35 cellular contexts compared by ENCODE assay signal in genomic region chr5:85476617-85477016, GRCh38.
DNase-seq lines count a peak whose midpoint lies in the region; ATAC-seq, FAIRE-seq and TF ChIP-seq lines count a peak whose summit lies in the region.
"Had no signal": no experiment of that assay in that cellular context is flagged by ENCODE, and none has a peak within 500 bp of the region (broad histone marks: within the 10 kb centered on the region; RNA-seq: fewer than 3 reads in every experiment).

No MANE protein-coding gene starts in this region.

- no peak overlapping the region for H3K27ac ChIP-seq in liver (ENCODE audit: low read depth in 1 of 2, low read length in 2 of 2)
- H3K27ac ChIP-seq in HepG2 (ENCODE audit: extremely low read length, insufficient read depth, low read length), result no peak overlapping the region
- H3K27ac ChIP-seq: 22Rv1; A549; BLaER1; BLaER1 treated with 17β-estradiol and CSF1 and Interleukin-3, amounts not matched to agents 10 nM and 100 nM; C4-2B had no signal

- no peak overlapping the region for H2AFZ ChIP-seq in HepG2 (ENCODE audit: low read length)

- no peak overlapping the region for H3K4me3 Mint-ChIP-seq in progenitor cell of endocrine pancreas (ENCODE audit: low read depth)
- H3K4me3 Mint-ChIP-seq: B cell; CD14-positive monocyte; CD4-positive, alpha-beta memory T cell; CD4-positive, alpha-beta T cell; CD8-positive, alpha-beta memory T cell; CD8-positive, alpha-beta T cell had no signal

- H3K9me3 ChIP-seq in liver (ENCODE audit: control insufficient read depth in 4 of 4, low read length in 3 of 4) (no peaks in the 10 kb centered on the region), HepG2 (ENCODE audit: low read length) (peaks cover 68% of the 10 kb centered on the region)
- H3K9me3 ChIP-seq: A549; BE2C; BLaER1; BLaER1 treated with 17β-estradiol and CSF1 and Interleukin-3, amounts not matched to agents 10 nM and 100 nM had no signal

- H3K27me3 Mint-ChIP-seq in progenitor cell of endocrine pancreas, result no peaks in the 10 kb centered on the region
- H3K27me3 Mint-ChIP-seq: B cell; CD4-positive, alpha-beta memory T cell; CD4-positive, alpha-beta T cell; CD4-positive, CD25-positive, alpha-beta regulatory T cell; CD8-positive, alpha-beta memory T cell had no signal

- intact Hi-C loops in HepG2 (cut with micrococcal nuclease; ENCODE audit: unreplicated experiment), result no loop called here

- no peak for TF ChIP-seq EP300 in HepG2 (IDR thresholded peaks at IDR 0.05; ENCODE audit: low read depth in 2 of 2, low read length in 2 of 2)
- TF ChIP-seq EP300 in HepG2 (CRISPR knock-in tag; IDR thresholded peaks at IDR 0.05; ENCODE audit: borderline replicate concordance), result no peak

- H3K4me3 ChIP-seq in liver (ENCODE audit: low read depth in 1 of 3, low read length in 3 of 3) (no peak overlapping the region), HepG2 (replicated peaks in 1 of 3; ENCODE audit: insufficient read depth in 1 of 3, low read depth in 2 of 3, low read length in 3 of 3) (no peak overlapping the region)
- H3K4me3 ChIP-seq: A549; BLaER1; BLaER1 treated with 17β-estradiol and CSF1 and Interleukin-3, amounts not matched to agents 10 nM and 100 nM had no signal

- BruUV-seq in HepG2 (replicated peaks; lab: Mats Ljungman, UMichigan), result no TSS peak

- DNase-seq in HepG2 (ENCODE audit: low spot score) (no peak), left lobe of liver (ENCODE audit: low spot score) (no peak), progenitor cell of endocrine pancreas (ENCODE audit: low spot score, unreplicated experiment) (no peak), hippocampal formation (lab: John Stamatoyannopoulos, UW) (no peak), glomerular visceral epithelial cell (ENCODE audit: extremely low spot score) (no peak)
- DNase-seq: 8988T; ACHN; AML-193; BE2C; C1 segment of cervical spinal cord; Caco-2; Calu3; CD4-positive, alpha-beta memory T cell; CD4-positive, alpha-beta T cell; CD4-positive, CD25-positive, alpha-beta regulatory T cell; CD8-positive, alpha-beta memory T cell; CD8-positive, alpha-beta T cell; COR-L47; DMS 273 treated with DMSO at 0.1 percent for 48 hours; DMS153; DMS53; DMS79; DMS79 treated with DMSO at 0.1 percent for 48 hours; DND-41; EL had no signal

- H3K27me3 ChIP-seq in liver (ENCODE audit: control insufficient read depth in 4 of 4, insufficient read depth in 4 of 4, low read length in 3 of 4), result no peaks in the 10 kb centered on the region
- no peaks in the 10 kb centered on the region for H3K27me3 ChIP-seq in HepG2 (ENCODE audit: control insufficient read depth in 1 of 2, insufficient read depth in 2 of 2, low read length in 2 of 2)
- H3K27me3 ChIP-seq: BE2C; BLaER1; BLaER1 treated with 17β-estradiol and CSF1 and Interleukin-3, amounts not matched to agents 10 nM and 100 nM had no signal

- H3K4me2 ChIP-seq in HepG2 (ENCODE audit: low read depth, low read length), result no peak overlapping the region
- H3K4me2 ChIP-seq: A549; BLaER1; BLaER1 treated with 17β-estradiol and CSF1 and Interleukin-3, amounts not matched to agents 10 nM and 100 nM had no signal

- H3K36me3 Mint-ChIP-seq in progenitor cell of endocrine pancreas (ENCODE audit: insufficient read depth), result no peaks in the 10 kb centered on the region
- H3K36me3 Mint-ChIP-seq: CD14-positive monocyte; CD4-positive, alpha-beta memory T cell; CD4-positive, CD25-positive, alpha-beta regulatory T cell; CD8-positive, alpha-beta memory T cell; CD8-positive, alpha-beta T cell had no signal

- H3K4me1 ChIP-seq in liver (ENCODE audit: control insufficient read depth in 4 of 4, insufficient read depth in 4 of 4, low read length in 3 of 4), result no peaks in the 10 kb centered on the region
- no peaks in the 10 kb centered on the region for H3K4me1 ChIP-seq in HepG2 (ENCODE audit: insufficient read depth, low read length)
- H3K4me1 ChIP-seq: A549; BE2C; BLaER1; BLaER1 treated with 17β-estradiol and CSF1 and Interleukin-3, amounts not matched to agents 10 nM and 100 nM; Caco-2 had no signal

- FAIRE-seq in HepG2 (lab: Jason Lieb, UNC), result no peak
- FAIRE-seq: A204.1, A549, D721Med had no signal

- TF ChIP-seq RAD21 in liver (IDR thresholded peaks at IDR 0.05) (no peak), HepG2 (CRISPR knock-in tag; IDR thresholded peaks at IDR 0.05) (no peak)

- ATAC-seq in HepG2 (no peak), left lobe of liver (peak; percentile 48)
- ATAC-seq: A549; CD8-positive, alpha-beta T cell had no signal

- no peak for TF ChIP-seq POLR2A in HepG2 (IDR thresholded peaks at IDR 0.05; ENCODE audit: insufficient read depth in 1 of 2, low read depth in 2 of 2, low read length in 2 of 2)

- H4K20me1 ChIP-seq in HepG2 (ENCODE audit: insufficient read depth, low read length), result no peaks in the 10 kb centered on the region
- H4K20me1 ChIP-seq: BLaER1; BLaER1 treated with 17β-estradiol and CSF1 and Interleukin-3, amounts not matched to agents 10 nM and 100 nM had no signal

- POLR2A ChIA-PET in HepG2 (lab: Yijun Ruan, JAX), result no interaction called here

- H3K27ac Mint-ChIP-seq in progenitor cell of endocrine pancreas, result peak overlapping the region; percentile 78
- H3K27ac Mint-ChIP-seq: B cell; CD14-positive monocyte; CD4-positive, alpha-beta memory T cell; CD4-positive, alpha-beta T cell; CD4-positive, CD25-positive, alpha-beta regulatory T cell; CD8-positive, alpha-beta memory T cell; CD8-positive, alpha-beta T cell had no signal

- H3K9ac ChIP-seq in liver (ENCODE audit: low read depth in 1 of 2, low read length in 2 of 2), result no peak overlapping the region
- no peak overlapping the region for H3K9ac ChIP-seq in HepG2 (ENCODE audit: insufficient read depth, low read depth, low read length)
- H3K9ac ChIP-seq: BLaER1; BLaER1 treated with 17β-estradiol and CSF1 and Interleukin-3, amounts not matched to agents 10 nM and 100 nM had no signal

- H3K36me3 ChIP-seq in liver (ENCODE audit: control insufficient read depth in 4 of 4, insufficient read depth in 3 of 4, low read depth in 1 of 4, low read length in 3 of 4) (no peaks in the 10 kb centered on the region), HepG2 (replicated peaks in 1 of 2; ENCODE audit: control insufficient read depth in 1 of 2, insufficient read depth in 2 of 2, low read length in 2 of 2) (no peaks in the 10 kb centered on the region)
- H3K36me3 ChIP-seq: BE2C; BLaER1; BLaER1 treated with 17β-estradiol and CSF1 and Interleukin-3, amounts not matched to agents 10 nM and 100 nM had no signal

- in situ Hi-C loops in HepG2 (cut with HindIII; ENCODE audit: extremely low pct_ligation_motif_present, low pct_unique_long_range_greater_than_20kb), result no loop called here

- CTCF ChIA-PET in HepG2 (lab: Yijun Ruan, JAX; ENCODE audit: low intra/inter-chr PET ratio, low total read pairs), result no interaction called here

- TF ChIP-seq CTCF in liver (IDR thresholded peaks at IDR 0.05; ENCODE audit: low read depth, low read length, missing input control) (no peak), HepG2 (CRISPR knock-in tag; IDR thresholded peaks at IDR 0.05) (no peak), progenitor cell of endocrine pancreas (IDR thresholded peaks at IDR 0.05; ENCODE audit: unreplicated experiment) (no peak)

- no peaks in the 10 kb centered on the region for H3K4me1 Mint-ChIP-seq in progenitor cell of endocrine pancreas (ENCODE audit: low read depth)
- H3K4me1 Mint-ChIP-seq: B cell; CD14-positive monocyte; CD4-positive, alpha-beta memory T cell; CD4-positive, CD25-positive, alpha-beta regulatory T cell; CD8-positive, alpha-beta memory T cell had no signal

- no peaks in the 10 kb centered on the region for H3K79me2 ChIP-seq in HepG2 (ENCODE audit: insufficient read depth, low read length)

- peaks cover 6% of the 10 kb centered on the region for H3K9me3 Mint-ChIP-seq in progenitor cell of endocrine pancreas (ENCODE audit: low read depth)

TF ChIP-seq in liver, 16 proteins besides CTCF, POLR2A, EP300 and RAD21:
- TF ChIP-seq HNF4G (IDR thresholded peaks at IDR 0.05) (peak; percentile 15), FOXA1 (IDR thresholded peaks at IDR 0.05) (no peak), HNF4A (conservative IDR thresholded peaks at IDR 0.05) (peak; percentile 46 to 75)

TF ChIP-seq in HepG2, 621 proteins besides CTCF, POLR2A, EP300 and RAD21 (continues in another document):
- TF ChIP-seq SRY (CRISPR knock-in tag; IDR thresholded peaks at IDR 0.05) (no peak), HDAC1 (CRISPR knock-in tag; IDR thresholded peaks at IDR 0.05) (no peak), SKIL (CRISPR knock-in tag; IDR thresholded peaks at IDR 0.05; ENCODE audit: borderline replicate concordance) (no peak), USF2 (IDR thresholded peaks at IDR 0.05; ENCODE audit: low read depth, low read length) (no peak), USF2 (CRISPR knock-in tag; IDR thresholded peaks at IDR 0.05; ENCODE audit: borderline replicate concordance) (no peak), ZNF577 (CRISPR knock-in tag; IDR thresholded peaks at IDR 0.05; ENCODE audit: borderline replicate concordance, low read depth) (no peak), TOPORS (CRISPR knock-in tag; IDR thresholded peaks at IDR 0.05) (no peak)
